1 cellular context compared by ENCODE assay signal in the genomic region with DNA sequence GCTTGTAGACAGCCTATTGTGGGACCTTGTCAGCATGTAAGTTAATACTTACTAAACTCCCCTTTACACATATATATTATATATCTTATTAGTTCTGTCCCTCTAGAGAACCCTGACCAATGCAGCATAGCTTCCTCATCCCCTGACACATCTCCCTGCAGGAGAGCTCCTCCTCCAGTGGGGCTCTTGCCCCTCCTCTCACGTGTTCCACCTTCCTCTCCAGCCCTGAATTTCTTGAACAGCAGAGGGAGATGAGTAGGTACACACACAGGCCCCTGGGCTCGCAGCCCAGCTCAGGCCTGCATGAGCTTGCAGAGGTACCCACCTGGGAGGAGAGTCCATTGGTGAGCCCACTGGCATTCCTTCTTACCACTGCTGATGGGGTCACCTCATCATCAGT.
TF ChIP-seq lines count a peak whose summit lies in the region.

No MANE protein-coding gene starts in this region.

TF ChIP-seq in K562, 482 proteins besides CTCF, POLR2A, EP300 and RAD21 (continued from another document):
- TF ChIP-seq, protein P1, sequence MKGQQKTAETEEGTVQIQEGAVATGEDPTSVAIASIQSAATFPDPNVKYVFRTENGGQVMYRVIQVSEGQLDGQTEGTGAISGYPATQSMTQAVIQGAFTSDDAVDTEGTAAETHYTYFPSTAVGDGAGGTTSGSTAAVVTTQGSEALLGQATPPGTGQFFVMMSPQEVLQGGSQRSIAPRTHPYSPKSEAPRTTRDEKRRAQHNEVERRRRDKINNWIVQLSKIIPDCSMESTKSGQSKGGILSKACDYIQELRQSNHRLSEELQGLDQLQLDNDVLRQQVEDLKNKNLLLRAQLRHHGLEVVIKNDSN (CRISPR knock-in tag; IDR thresholded peaks at IDR 0.05), result peak; percentile 52
- TF ChIP-seq SLC30A9 (CRISPR knock-in tag; IDR thresholded peaks at IDR 0.05), result no peak
- no peak for TF ChIP-seq MYNN (IDR thresholded peaks at IDR 0.05)
- no peak for TF ChIP-seq MYNN (CRISPR knock-in tag; IDR thresholded peaks at IDR 0.05)
- TF ChIP-seq, protein P2, sequence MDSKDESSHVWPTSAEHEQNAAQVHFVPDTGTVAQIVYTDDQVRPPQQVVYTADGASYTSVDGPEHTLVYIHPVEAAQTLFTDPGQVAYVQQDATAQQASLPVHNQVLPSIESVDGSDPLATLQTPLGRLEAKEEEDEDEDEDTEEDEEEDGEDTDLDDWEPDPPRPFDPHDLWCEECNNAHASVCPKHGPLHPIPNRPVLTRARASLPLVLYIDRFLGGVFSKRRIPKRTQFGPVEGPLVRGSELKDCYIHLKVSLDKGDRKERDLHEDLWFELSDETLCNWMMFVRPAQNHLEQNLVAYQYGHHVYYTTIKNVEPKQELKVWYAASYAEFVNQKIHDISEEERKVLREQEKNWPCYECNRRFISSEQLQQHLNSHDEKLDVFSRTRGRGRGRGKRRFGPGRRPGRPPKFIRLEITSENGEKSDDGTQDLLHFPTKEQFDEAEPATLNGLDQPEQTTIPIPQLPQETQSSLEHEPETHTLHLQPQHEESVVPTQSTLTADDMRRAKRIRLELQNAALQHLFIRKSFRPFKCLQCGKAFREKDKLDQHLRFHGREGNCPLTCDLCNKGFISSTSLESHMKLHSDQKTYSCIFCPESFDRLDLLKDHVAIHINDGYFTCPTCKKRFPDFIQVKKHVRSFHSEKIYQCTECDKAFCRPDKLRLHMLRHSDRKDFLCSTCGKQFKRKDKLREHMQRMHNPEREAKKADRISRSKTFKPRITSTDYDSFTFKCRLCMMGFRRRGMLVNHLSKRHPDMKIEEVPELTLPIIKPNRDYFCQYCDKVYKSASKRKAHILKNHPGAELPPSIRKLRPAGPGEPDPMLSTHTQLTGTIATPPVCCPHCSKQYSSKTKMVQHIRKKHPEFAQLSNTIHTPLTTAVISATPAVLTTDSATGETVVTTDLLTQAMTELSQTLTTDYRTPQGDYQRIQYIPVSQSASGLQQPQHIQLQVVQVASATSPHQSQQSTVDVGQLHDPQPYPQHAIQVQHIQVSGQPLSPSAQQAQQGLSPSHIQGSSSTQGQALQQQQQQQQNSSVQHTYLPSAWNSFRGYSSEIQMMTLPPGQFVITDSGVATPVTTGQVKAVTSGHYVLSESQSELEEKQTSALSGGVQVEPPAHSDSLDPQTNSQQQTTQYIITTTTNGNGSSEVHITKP (IDR thresholded peaks at IDR 0.05; ENCODE audit: partially characterized antibody), result no peak
- no peak for TF ChIP-seq ZNF3 (CRISPR knock-in tag; IDR thresholded peaks at IDR 0.05)
- no peak for TF ChIP-seq RBM39 (optimal IDR thresholded peaks at IDR 0.05; ENCODE audit: low read depth, low read length)
- no peak for TF ChIP-seq ZKSCAN8 (CRISPR knock-in tag; IDR thresholded peaks at IDR 0.05)
- peak; percentile 79 for TF ChIP-seq BHLHE40 (IDR thresholded peaks at IDR 0.05; ENCODE audit: low read length)
TF ChIP-seq in K562: peak in this region for 2.
